ENCODE assay signal across 8 cellular contexts in genomic region chr9:133478851-133479711, GRCh38. TPM values are rescaled to one million over a fixed set of nuclear protein-coding genes. Genes with fewer than 3 reads are reported as not detected.
DNase-seq lines count a peak whose midpoint lies in the region; ATAC-seq and TF ChIP-seq lines count a peak whose summit lies in the region.

Gene SLC2A6, minus strand, starts transcription at chr9:133479099. Its CDS starts 40 bp downstream, at chr9:133479059.

- WGBS in liver = 2% methylated on average over 84 of the region's 84 CpGs

- peak; percentile 16 for DNase-seq in BJ (ENCODE audit: low read depth)
- peak; percentile 99 for DNase-seq in GM19238 (ENCODE audit: insufficient read length, low spot score)
- peak; percentile 16 for DNase-seq in NCI-H524 treated with DMSO at 0.1 percent for 48 hours (lab: John Stamatoyannopoulos, UW)
- DNase-seq in activated CD4-positive, alpha-beta T cell treated with anti-CD3 and anti-CD28 coated beads, Interleukin-2, amount 50 U/mL, for 48 hours = peak; percentile 79 to 85
- peak; percentile 88 to 96 (median 94) for DNase-seq in dorsolateral prefrontal cortex
- DNase-seq in stimulated activated CD4-positive, alpha-beta T cell treated with anti-CD3 and anti-CD28 coated beads, Interleukin-2, amount 100 ng/mL, for 48 hours = peak; percentile 71 to 74

- TF ChIP-seq RAD21 in liver (IDR thresholded peaks at IDR 0.05) = peak in 1 of 2 donors; percentile 23

- no peaks in the 10 kb centered on the region for H3K9me3 ChIP-seq in liver (ENCODE audit: control insufficient read depth in 4 of 4, low read length in 3 of 4)

- H3K9ac ChIP-seq in liver (ENCODE audit: low read depth in 1 of 2, low read length in 2 of 2) = peak within 1 kb of the TSS in 1 of 2 donors; percentile 38

- peak within 1 kb of the TSS; percentile 63 for H3K4me3 ChIP-seq in BJ (ENCODE audit: low read depth, low read length)
- H3K4me3 ChIP-seq in dorsolateral prefrontal cortex = peak within 1 kb of the TSS; percentile 47 to 91 (median 81)
- peak within 1 kb of the TSS in 2 of 3 donors; percentile 18 to 52 for H3K4me3 ChIP-seq in liver (ENCODE audit: low read depth in 1 of 3, low read length in 3 of 3)

- ATAC-seq in HG03378 (IDR thresholded peaks at IDR 0.05; ENCODE audit: unreplicated experiment) = peak; percentile 52

- H3K27me3 ChIP-seq in BJ (ENCODE audit: control insufficient read depth, insufficient read depth, low read length) = 0 out of 2 replicates have a peak, but pooled peaks cover 1% of the 10 kb centered on the region
- no peaks in the 10 kb centered on the region for H3K27me3 ChIP-seq in dorsolateral prefrontal cortex
- no peaks in the 10 kb centered on the region for H3K27me3 ChIP-seq in liver (ENCODE audit: control insufficient read depth in 4 of 4, insufficient read depth in 4 of 4, low read length in 3 of 4)

- H3K4me1 ChIP-seq in liver (ENCODE audit: control insufficient read depth in 4 of 4, insufficient read depth in 4 of 4, low read length in 3 of 4) = peaks cover 0 to 15% (median 7%) of the 10 kb centered on the region in 4 donors

- POLR2A ChIA-PET in BJ (lab: Charles Lee) = no interaction called here

- peaks cover 5% of the 10 kb centered on the region for H3K36me3 ChIP-seq in BJ (ENCODE audit: control insufficient read depth, insufficient read depth, low read length)
- H3K36me3 ChIP-seq in liver (ENCODE audit: control insufficient read depth in 4 of 4, insufficient read depth in 3 of 4, low read depth in 1 of 4, low read length in 3 of 4) = no peaks in the 10 kb centered on the region

- TF ChIP-seq CTCF in BJ (IDR thresholded peaks at IDR 0.05; ENCODE audit: insufficient read depth, low read depth, low read length) (no peak), dorsolateral prefrontal cortex (IDR thresholded peaks at IDR 0.05 in 54 of 56, conservative IDR thresholded peaks at IDR 0.05 in 2 of 56; ENCODE audit: low read depth in 1 of 56, partially characterized antibody in 56 of 56) (peak in 18 of 56 donors; percentile 8 to 40 (median 20)), liver (IDR thresholded peaks at IDR 0.05; ENCODE audit: low read depth, low read length, missing input control) (no peak)

- intact Hi-C loops in dorsolateral prefrontal cortex (cut with DNase I) = loop anchor here in 1 of 2 donors (2.0 to 5.0 kb wide), 2 partner anchors 18 to 132 kb away; partner anchors contain the start of genes MED22 and RPL7A

- CTCF ChIA-PET in BJ (lab: Yijun Ruan, JAX) = interaction anchor here (0.6 to 2.1 kb wide), 4 partner anchors 12 to 293 kb away, joined by 3 to 7 read pairs (median 3); no protein-coding TSS in a partner anchor

- peak within 1 kb of the TSS in 57 of 59 donors; percentile 29 to 93 (median 80) for H3K27ac ChIP-seq in dorsolateral prefrontal cortex
- peak within 1 kb of the TSS; percentile 36 to 50 for H3K27ac ChIP-seq in liver (ENCODE audit: low read depth in 1 of 2, low read length in 2 of 2)

TF ChIP-seq in liver, 16 proteins besides CTCF, POLR2A, EP300 and RAD21:
- TF ChIP-seq NR2F2 (IDR thresholded peaks at IDR 0.05) = no peak
- TF ChIP-seq TAF1 (conservative IDR thresholded peaks at IDR 0.05) = no peak
- TF ChIP-seq MAX (IDR thresholded peaks at IDR 0.05) = no peak
- no peak for TF ChIP-seq YY1 (IDR thresholded peaks at IDR 0.05)
- no peak for TF ChIP-seq SP1 (IDR thresholded peaks at IDR 0.05)
- no peak for TF ChIP-seq RXRA (IDR thresholded peaks at IDR 0.05)
- no peak for TF ChIP-seq FOXA1 (IDR thresholded peaks at IDR 0.05)
- TF ChIP-seq FOXA2 (IDR thresholded peaks at IDR 0.05) = no peak
- no peak for TF ChIP-seq JUND (IDR thresholded peaks at IDR 0.05)
- TF ChIP-seq HNF4G (IDR thresholded peaks at IDR 0.05) = no peak
- TF ChIP-seq ATF3 (IDR thresholded peaks at IDR 0.05) = no peak
- TF ChIP-seq REST (IDR thresholded peaks at IDR 0.05) = no peak
- TF ChIP-seq EGR1 (IDR thresholded peaks at IDR 0.05; ENCODE audit: low read depth in 2 of 2) = no peak
- TF ChIP-seq ZBTB33 (IDR thresholded peaks at IDR 0.05) = no peak
- no peak for TF ChIP-seq GABPA (IDR thresholded peaks at IDR 0.05 in 1 of 2, conservative IDR thresholded peaks at IDR 0.05 in 1 of 2)
- TF ChIP-seq HNF4A (conservative IDR thresholded peaks at IDR 0.05) = no peak

RNA-seq across cellular contexts. Expression of gene SLC2A6, which starts in this region (rescaled TPM):
- polyA plus RNA-seq in BJ (2011; rRNA removed) (5.1 and 9.0 TPM in 2 replicates), liver (1 to 10 TPM; 1.7 to 1.9 TPM)
- polyA minus RNA-seq in BJ (2011; rRNA and poly(A)+ RNA removed) = 3.5 and 4.3 TPM in 2 replicates
- total RNA-seq in dorsolateral prefrontal cortex (10 to 100 TPM; 14.8 to 39.2 (median 25.7) TPM), liver (1 to 10 TPM; 2.7 to 3.9 TPM)

Comparison
In these comparisons a context has a peak if more than half of its experiments do, and no peak if none do; other contexts are left out.
1. Peak in every context shown above with its lines: DNase-seq, ATAC-seq, H3K4me3 ChIP-seq and H3K27ac ChIP-seq.
2. DNase-seq: peak in every context shown above with its lines; median percentile 99 in GM19238; 94 in dorsolateral prefrontal cortex; 82 in activated CD4-positive, alpha-beta T cell treated with anti-CD3 and anti-CD28 coated beads, Interleukin-2, amount 50 U/mL, for 48 hours; 72 in stimulated activated CD4-positive, alpha-beta T cell treated with anti-CD3 and anti-CD28 coated beads, Interleukin-2, amount 100 ng/mL, for 48 hours; 16 in BJ; 16 in NCI-H524 treated with DMSO at 0.1 percent for 48 hours.